14 cellular contexts compared by ENCODE assay signal in genomic region chr18:12857215-12857924, GRCh38. TPM values are rescaled to one million over a fixed set of nuclear protein-coding genes. Genes with fewer than 3 reads are reported as not detected.
DNase-seq lines count a peak whose midpoint lies in the region; ATAC-seq and TF ChIP-seq lines count a peak whose summit lies in the region.
"Had no signal": no experiment of that assay in that cellular context is flagged by ENCODE, and none has a peak within 500 bp of the region (broad histone marks: within the 10 kb centered on the region; RNA-seq: fewer than 3 reads in every experiment).

No MANE protein-coding gene starts in this region.

- POLR2A ChIA-PET in activated CD8-positive, alpha-beta T cell treated with anti-CD3 and anti-CD28 coated beads for 36 hours (lab: Charles Lee): interaction anchor here (1.2 kb wide), 1 partner anchor 49 kb away, joined by 3 read pairs; no protein-coding TSS in a partner anchor

- no peak overlapping the region for H3K4me3 ChIP-seq in BLaER1 treated with 17β-estradiol and CSF1 and Interleukin-3, amounts not matched to agents 10 nM and 100 nM
- no peak overlapping the region for H3K4me3 ChIP-seq in brain microvascular endothelial cell (ENCODE audit: low read depth, low read length)
- H3K4me3 ChIP-seq: esophagus squamous epithelium, lung, smooth muscle cell had no signal

- H3K27ac ChIP-seq in BLaER1 treated with 17β-estradiol and CSF1 and Interleukin-3, amounts not matched to agents 10 nM and 100 nM: no peak overlapping the region
- H3K27ac ChIP-seq in brain microvascular endothelial cell: no peak overlapping the region
- H3K27ac ChIP-seq: esophagus squamous epithelium had no signal

- peak; percentile 20 for TF ChIP-seq CTCF in activated CD8-positive, alpha-beta T cell treated with anti-CD3 and anti-CD28 coated beads for 36 hours (IDR thresholded peaks at IDR 0.05)
- no peak for TF ChIP-seq CTCF in natural killer cell (IDR thresholded peaks at IDR 0.05)
- no peak for TF ChIP-seq CTCF in brain microvascular endothelial cell (IDR thresholded peaks at IDR 0.05; ENCODE audit: low read depth, low read length, missing control alignments)

- peak overlapping the region; percentile 18 for H3K4me3 Mint-ChIP-seq in activated CD8-positive, alpha-beta T cell treated with anti-CD3 and anti-CD28 coated beads for 36 hours
- no peak overlapping the region for H3K4me3 Mint-ChIP-seq in natural killer cell

- no peaks in the 10 kb centered on the region for H3K27me3 ChIP-seq in BLaER1 treated with 17β-estradiol and CSF1 and Interleukin-3, amounts not matched to agents 10 nM and 100 nM
- no peaks in the 10 kb centered on the region for H3K27me3 ChIP-seq in brain microvascular endothelial cell (replicated peaks)
- H3K27me3 ChIP-seq: esophagus squamous epithelium had no signal

- no peaks in the 10 kb centered on the region for H3K9me3 Mint-ChIP-seq in activated CD8-positive, alpha-beta T cell treated with anti-CD3 and anti-CD28 coated beads for 36 hours
- no peaks in the 10 kb centered on the region for H3K9me3 Mint-ChIP-seq in natural killer cell

- H3K27ac Mint-ChIP-seq in activated CD8-positive, alpha-beta T cell treated with anti-CD3 and anti-CD28 coated beads for 36 hours: peak overlapping the region; percentile 67
- H3K27ac Mint-ChIP-seq in natural killer cell: peak overlapping the region; percentile 17 to 64

- intact Hi-C loops in activated CD8-positive, alpha-beta T cell treated with anti-CD3 and anti-CD28 coated beads for 36 hours (cut with micrococcal nuclease): no loop called here
- intact Hi-C loops in natural killer cell (cut with micrococcal nuclease): no loop called here

- H3K36me3 Mint-ChIP-seq in activated CD8-positive, alpha-beta T cell treated with anti-CD3 and anti-CD28 coated beads for 36 hours (ENCODE audit: low read depth): peaks cover 42% of the 10 kb centered on the region
- H3K36me3 Mint-ChIP-seq in natural killer cell: no peaks in the 10 kb centered on the region

- H3K27me3 Mint-ChIP-seq in activated CD8-positive, alpha-beta T cell treated with anti-CD3 and anti-CD28 coated beads for 36 hours: no peaks in the 10 kb centered on the region
- no peaks in the 10 kb centered on the region for H3K27me3 Mint-ChIP-seq in natural killer cell (ENCODE audit: low read depth in 2 of 2)

- H3K4me1 ChIP-seq in BLaER1 treated with 17β-estradiol and CSF1 and Interleukin-3, amounts not matched to agents 10 nM and 100 nM: peaks cover 13 to 90% (median 22%) of the 10 kb centered on the region in 10 experiments

- in situ Hi-C loops in brain microvascular endothelial cell (cut with HindIII; ENCODE audit: low pct_ligation_motif_present, low sequenced_read_pairs): no loop called here

- H4K20me1 ChIP-seq in BLaER1 treated with 17β-estradiol and CSF1 and Interleukin-3, amounts not matched to agents 10 nM and 100 nM: peaks cover 12 to 99% (median 66%) of the 10 kb centered on the region in 11 experiments; a peak in 18 of 22 replicates

- no peak overlapping the region for H3K9ac ChIP-seq in BLaER1 treated with 17β-estradiol and CSF1 and Interleukin-3, amounts not matched to agents 10 nM and 100 nM

- peak; percentile 61 for DNase-seq in activated CD8-positive, alpha-beta T cell treated with anti-CD3 and anti-CD28 coated beads for 36 hours
- no peak for DNase-seq in natural killer cell
- no peak for DNase-seq in brain microvascular endothelial cell
- no peak for DNase-seq in DMS153 treated with DMSO at 0.1 percent for 48 hours (lab: John Stamatoyannopoulos, UW; ENCODE audit: unreplicated experiment)
- DNase-seq in effector CD8-positive, alpha-beta T cell (lab: John Stamatoyannopoulos, UW): no peak
- DNase-seq: AML-193, esophagus squamous epithelium, NCI-H1105 treated with DMSO at 0.1 percent for 48 hours had no signal

- peaks cover 0 to 13% (median 9%) of the 10 kb centered on the region in 11 experiments; a peak in 9 of 22 replicates for H3K9me3 ChIP-seq in BLaER1 treated with 17β-estradiol and CSF1 and Interleukin-3, amounts not matched to agents 10 nM and 100 nM (replicated peaks in 1 of 11)
- H3K9me3 ChIP-seq: esophagus squamous epithelium had no signal

- H3K4me1 Mint-ChIP-seq in activated CD8-positive, alpha-beta T cell treated with anti-CD3 and anti-CD28 coated beads for 36 hours (ENCODE audit: low read depth): peaks cover 62% of the 10 kb centered on the region
- H3K4me1 Mint-ChIP-seq in natural killer cell: peaks cover 56 to 70% of the 10 kb centered on the region in 2 donors

- CTCF ChIA-PET in activated CD8-positive, alpha-beta T cell treated with anti-CD3 and anti-CD28 coated beads for 36 hours (lab: Charles Lee): interaction anchor here (0.9 to 1.4 kb wide), 4 partner anchors 28 to 77 kb away, joined by 3 read pairs; no protein-coding TSS in a partner anchor

- H3K4me2 ChIP-seq in BLaER1 treated with 17β-estradiol and CSF1 and Interleukin-3, amounts not matched to agents 10 nM and 100 nM: peak overlapping the region in 9 of 11 experiments; percentile 16 to 58 (median 41); a peak in 16 of 22 replicates
- H3K4me2 ChIP-seq: smooth muscle cell had no signal

- H3K36me3 ChIP-seq in BLaER1 treated with 17β-estradiol and CSF1 and Interleukin-3, amounts not matched to agents 10 nM and 100 nM: peaks cover 64 to 94% (median 73%) of the 10 kb centered on the region in 11 experiments
- no peaks in the 10 kb centered on the region for H3K36me3 ChIP-seq in brain microvascular endothelial cell (replicated peaks)

- ATAC-seq in GM21447 (IDR thresholded peaks at IDR 0.05; ENCODE audit: unreplicated experiment) (peak; percentile 50), natural killer cell (no peak), HG03175 (IDR thresholded peaks at IDR 0.05; ENCODE audit: unreplicated experiment) (no peak)
- ATAC-seq in activated CD8-positive, alpha-beta T cell treated with anti-CD3 and anti-CD28 coated beads for 36 hours: peak; percentile 78
- ATAC-seq: HCT116 had no signal

RNA-seq across cellular contexts. Expression of gene PTPN2, which starts 26.7 kb away (rescaled TPM):
- 10 to 100 TPM; 50.8 to 55.8 TPM for total RNA-seq in activated CD8-positive, alpha-beta T cell treated with anti-CD3 and anti-CD28 coated beads for 36 hours
- 100 to 1,000 TPM; 110 to 115 (median 112) TPM for total RNA-seq in natural killer cell

Comparison
In these comparisons a context has a peak if more than half of its experiments do, and no peak if none do; other contexts are left out.
1. ATAC-seq: peak in GM21447 (single experiment) and activated CD8-positive, alpha-beta T cell treated with anti-CD3 and anti-CD28 coated beads for 36 hours (single experiment); none in natural killer cell (0 of 3) and HG03175 (single experiment).